26 cellular contexts compared by ENCODE assay signal in genomic region chr19:11464333-11465265, GRCh38. TPM values are rescaled to one million over a fixed set of nuclear protein-coding genes. Genes with fewer than 3 reads are reported as not detected.
"Had no signal": no experiment of that assay in that cellular context is flagged by ENCODE, and none has a peak within 500 bp of the region (broad histone marks: within the 10 kb centered on the region; RNA-seq: fewer than 3 reads in every experiment).

No MANE protein-coding gene starts in this region.

- H3K4me3 Mint-ChIP-seq: activated CD4-positive, alpha-beta memory T cell treated with anti-CD3 and anti-CD28 coated beads, Interleukin-2, amount 10 ng/mL, durations not matched to agents 7 days and 5 days; activated CD8-positive, alpha-beta memory T cell treated with anti-CD3 and anti-CD28 coated beads, Interleukin-2, amount 10 ng/mL, durations not matched to agents 7 days and 5 days; activated naive CD8-positive, alpha-beta T cell treated with anti-CD3 and anti-CD28 coated beads, Interleukin-2, amount 10 ng/mL, durations not matched to agents 7 days and 5 days; natural killer cell; WTC11 had no signal

- H3K9me3 ChIP-seq: body of pancreas, neutrophil, sigmoid colon, tibial nerve had no signal

- H3K4me1 ChIP-seq: body of pancreas, foreskin keratinocyte, parathyroid adenoma, sigmoid colon, tibial nerve had no signal

- DNase-seq: activated CD4-positive, alpha-beta memory T cell treated with anti-CD3 and anti-CD28 coated beads, Interleukin-2, amount 10 ng/mL, durations not matched to agents 7 days and 5 days; activated CD4-positive, alpha-beta T cell treated with anti-CD3 and anti-CD28 coated beads for 4 hours; activated CD8-positive, alpha-beta memory T cell treated with anti-CD3 and anti-CD28 coated beads, Interleukin-2, amount 10 ng/mL, durations not matched to agents 7 days and 5 days; activated naive CD4-positive, alpha-beta T cell treated with Interleukin-2 at 50 U/mL for 16 hours; activated naive CD8-positive, alpha-beta T cell treated with anti-CD3 and anti-CD28 coated beads, Interleukin-2, amount 10 ng/mL, durations not matched to agents 7 days and 5 days; amygdala; body of pancreas; caudate nucleus; foreskin keratinocyte; left cardiac atrium; mesendoderm; natural killer cell; sigmoid colon; stimulated activated CD8-positive, alpha-beta memory T cell treated with anti-CD3 and anti-CD28 coated beads, Interleukin-4, amount 100 ng/mL, for 48 hours; stimulated activated naive CD4-positive, alpha-beta T cell treated with Interleukin-2 at 50 U/mL for 16 hours; substantia nigra had no signal

- H3K27ac ChIP-seq: body of pancreas, epithelial cell of prostate, foreskin keratinocyte, hepatocyte, neutrophil, parathyroid adenoma, sigmoid colon, tibial nerve had no signal

- H2AFZ ChIP-seq: hepatocyte, parathyroid adenoma had no signal

- H3K36me3 ChIP-seq: neutrophil, sigmoid colon, tibial nerve had no signal

- H3K4me3 ChIP-seq: body of pancreas, hepatocyte, sigmoid colon, tibial nerve had no signal

- H3K79me2 ChIP-seq: hepatocyte, parathyroid adenoma had no signal

- H3K9ac ChIP-seq: parathyroid adenoma had no signal

- H3K9me3 Mint-ChIP-seq: activated CD4-positive, alpha-beta memory T cell treated with anti-CD3 and anti-CD28 coated beads, Interleukin-2, amount 10 ng/mL, durations not matched to agents 7 days and 5 days; activated naive CD8-positive, alpha-beta T cell treated with anti-CD3 and anti-CD28 coated beads, Interleukin-2, amount 10 ng/mL, durations not matched to agents 7 days and 5 days; activated T-helper 2 cell treated with anti-CD3 and anti-CD28 coated beads, Interferon-gamma antibody, Interleukin-2, Interleukin-4, amounts not matched to agents 10 μg/mL and 5 μg/mL and 100 μg/mL, durations not matched to agents 14 hours and 24 hours and 36 hours; natural killer cell; WTC11 had no signal

- H3K27ac Mint-ChIP-seq: activated CD4-positive, alpha-beta memory T cell treated with anti-CD3 and anti-CD28 coated beads, Interleukin-2, amount 10 ng/mL, durations not matched to agents 7 days and 5 days; activated CD8-positive, alpha-beta memory T cell treated with anti-CD3 and anti-CD28 coated beads, Interleukin-2, amount 10 ng/mL, durations not matched to agents 7 days and 5 days; activated naive CD8-positive, alpha-beta T cell treated with anti-CD3 and anti-CD28 coated beads, Interleukin-2, amount 10 ng/mL, durations not matched to agents 7 days and 5 days; activated T-helper 2 cell treated with anti-CD3 and anti-CD28 coated beads, Interferon-gamma antibody, Interleukin-2, Interleukin-4, amounts not matched to agents 10 μg/mL and 5 μg/mL and 100 μg/mL, durations not matched to agents 14 hours and 24 hours and 36 hours; natural killer cell; WTC11 had no signal

- H3K4me2 ChIP-seq: hepatocyte had no signal

- H3K27me3 ChIP-seq: body of pancreas, hepatocyte had no signal

- ATAC-seq: body of pancreas, foreskin keratinocyte, left cardiac atrium had no signal

- H3K36me3 Mint-ChIP-seq: activated CD8-positive, alpha-beta memory T cell treated with anti-CD3 and anti-CD28 coated beads, Interleukin-2, amount 10 ng/mL, durations not matched to agents 7 days and 5 days; activated naive CD8-positive, alpha-beta T cell treated with anti-CD3 and anti-CD28 coated beads, Interleukin-2, amount 10 ng/mL, durations not matched to agents 7 days and 5 days; natural killer cell; WTC11 had no signal

- H3K4me1 Mint-ChIP-seq: activated CD4-positive, alpha-beta memory T cell treated with anti-CD3 and anti-CD28 coated beads, Interleukin-2, amount 10 ng/mL, durations not matched to agents 7 days and 5 days; activated CD8-positive, alpha-beta memory T cell treated with anti-CD3 and anti-CD28 coated beads, Interleukin-2, amount 10 ng/mL, durations not matched to agents 7 days and 5 days; activated naive CD8-positive, alpha-beta T cell treated with anti-CD3 and anti-CD28 coated beads, Interleukin-2, amount 10 ng/mL, durations not matched to agents 7 days and 5 days; natural killer cell had no signal

RNA-seq across cellular contexts. Expression of gene ELAVL3, which starts 16.2 kb away (rescaled TPM):
- total RNA-seq: activated CD4-positive, alpha-beta memory T cell treated with anti-CD3 and anti-CD28 coated beads, Interleukin-2, amount 10 ng/mL, durations not matched to agents 7 days and 5 days; activated CD8-positive, alpha-beta memory T cell treated with anti-CD3 and anti-CD28 coated beads, Interleukin-2, amount 10 ng/mL, durations not matched to agents 7 days and 5 days; activated naive CD8-positive, alpha-beta T cell treated with anti-CD3 and anti-CD28 coated beads, Interleukin-2, amount 10 ng/mL, durations not matched to agents 7 days and 5 days; body of pancreas; dermis microvascular lymphatic vessel endothelial cell; foreskin keratinocyte; lower leg skin; natural killer cell; tibial nerve had no signal
- polyA plus RNA-seq: fibroblast of lung, foreskin keratinocyte had no signal

RNA-seq across cellular contexts. Expression of gene ODAD3, which starts 29.7 kb away (rescaled TPM):
- total RNA-seq: activated CD4-positive, alpha-beta memory T cell treated with anti-CD3 and anti-CD28 coated beads, Interleukin-2, amount 10 ng/mL, durations not matched to agents 7 days and 5 days; activated naive CD8-positive, alpha-beta T cell treated with anti-CD3 and anti-CD28 coated beads, Interleukin-2, amount 10 ng/mL, durations not matched to agents 7 days and 5 days; natural killer cell; sigmoid colon had no signal

RNA-seq across cellular contexts. Expression of gene RGL3, which starts 45.5 kb away (rescaled TPM):
- total RNA-seq: activated CD4-positive, alpha-beta memory T cell treated with anti-CD3 and anti-CD28 coated beads, Interleukin-2, amount 10 ng/mL, durations not matched to agents 7 days and 5 days; activated CD8-positive, alpha-beta memory T cell treated with anti-CD3 and anti-CD28 coated beads, Interleukin-2, amount 10 ng/mL, durations not matched to agents 7 days and 5 days; activated naive CD8-positive, alpha-beta T cell treated with anti-CD3 and anti-CD28 coated beads, Interleukin-2, amount 10 ng/mL, durations not matched to agents 7 days and 5 days; activated T-helper 2 cell treated with anti-CD3 and anti-CD28 coated beads, Interferon-gamma antibody, Interleukin-2, Interleukin-4, amounts not matched to agents 10 μg/mL and 5 μg/mL and 100 μg/mL, durations not matched to agents 14 hours and 24 hours and 36 hours; foreskin keratinocyte had no signal
